Comparison of ENCODE assay signal across 9 cellular contexts in the genomic region with DNA sequence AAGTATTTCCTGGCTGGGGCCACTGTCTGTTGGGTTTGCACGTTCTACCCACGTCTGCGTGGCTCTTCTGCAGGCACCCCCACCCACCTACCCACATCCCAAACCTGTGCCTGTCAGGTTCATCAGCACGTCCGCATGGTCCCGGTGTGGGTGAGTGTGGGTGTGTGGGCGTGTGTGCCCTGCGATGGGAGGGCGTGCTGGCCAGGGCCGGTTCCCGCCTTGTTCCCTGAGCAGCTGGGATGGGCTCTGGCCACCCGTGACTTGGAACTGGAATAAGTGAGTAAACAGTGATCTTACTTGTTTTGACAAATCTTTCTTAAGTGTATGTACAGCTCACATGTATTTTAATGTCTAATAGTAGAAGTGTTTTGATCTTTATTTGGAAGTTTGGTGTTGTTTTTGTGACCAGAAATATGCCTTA. TPM values are rescaled to one million over a fixed set of nuclear protein-coding genes. Genes with fewer than 3 reads are reported as not detected.
DNase-seq lines count a peak whose midpoint lies in the region; ATAC-seq lines count a peak whose summit lies in the region.
"Had no signal": no experiment of that assay in that cellular context is flagged by ENCODE, and none has a peak within 500 bp of the region (broad histone marks: within the 10 kb centered on the region; RNA-seq: fewer than 3 reads in every experiment).

No MANE protein-coding gene starts in this region.

- no peak overlapping the region for H2AK5ac ChIP-seq in neuronal stem cell (ENCODE audit: low read depth, low read length)

- H2BK15ac ChIP-seq in neuronal stem cell (ENCODE audit: low read length) = no peak overlapping the region

- H3K27ac ChIP-seq in neuronal stem cell (replicated peaks; ENCODE audit: low read length) = no peak overlapping the region

- no peak overlapping the region for H4K91ac ChIP-seq in neuronal stem cell (ENCODE audit: low read depth, low read length, poor library complexity)

- ATAC-seq in Right ventricle myocardium inferior (peak; percentile 27), GM18502 (IDR thresholded peaks at IDR 0.05; ENCODE audit: poor library complexity, unreplicated experiment) (no peak), GM18870 (IDR thresholded peaks at IDR 0.05; ENCODE audit: unreplicated experiment) (no peak)

- no peak overlapping the region for H3K4ac ChIP-seq in neuronal stem cell (ENCODE audit: low read length)

- no peaks in the 10 kb centered on the region for H3K9me3 ChIP-seq in neuronal stem cell (replicated peaks in 1 of 2; ENCODE audit: control insufficient read depth in 2 of 2, insufficient read depth in 1 of 2, low read depth in 1 of 2, low read length in 2 of 2)

- DNase-seq in Right ventricle myocardium inferior (ENCODE audit: missing footprints) (no peak), cardiac septum (ENCODE audit: low spot score) (no peak), fibroblast of gingiva (ENCODE audit: low read depth) (peak; percentile 77), neuronal stem cell (ENCODE audit: low spot score) (no peak), medulla oblongata (ENCODE audit: extremely low spot score) (no peak), COR-L47 (lab: John Stamatoyannopoulos, UW) (no peak)
- DNase-seq: activated naive CD4-positive, alpha-beta T cell had no signal

- no peak overlapping the region for H2BK12ac ChIP-seq in neuronal stem cell (ENCODE audit: low read length)

- peaks cover 11% of the 10 kb centered on the region for H3K79me1 ChIP-seq in neuronal stem cell (ENCODE audit: low read depth, low read length)

- intact Hi-C loops in Right ventricle myocardium inferior (cut with DNase I) = no loop called here
- intact Hi-C loops in cardiac septum (cut with DNase I) = no loop called here

- no CpG with 5 or more reads among the region's 12 CpGs for WGBS in neuronal stem cell (ENCODE audit: extremely low coverage in 2 of 2, insufficient read length in 2 of 2, insufficient replicate concordance in 1 of 2), 2 donors

- no peak overlapping the region for H4K8ac ChIP-seq in neuronal stem cell (ENCODE audit: low read depth, low read length)

- no peak overlapping the region for H2BK120ac ChIP-seq in neuronal stem cell (ENCODE audit: low read depth, low read length)

- H3K14ac ChIP-seq in neuronal stem cell (ENCODE audit: low read length) = no peak overlapping the region

- H3K23ac ChIP-seq in neuronal stem cell (ENCODE audit: low read depth, low read length, poor library complexity) = peak overlapping the region; percentile 51

- H3K4me1 ChIP-seq in neuronal stem cell (ENCODE audit: control insufficient read depth in 2 of 2, insufficient read depth in 1 of 2, low read depth in 1 of 2, low read length in 2 of 2) = peaks cover 3 to 8% of the 10 kb centered on the region in 2 donors

- H3K36me3 ChIP-seq in neuronal stem cell (replicated peaks in 1 of 2; ENCODE audit: control insufficient read depth in 2 of 2, insufficient read depth in 2 of 2, low read length in 2 of 2) = peaks cover 2 to 20% of the 10 kb centered on the region in 2 donors

- no peak overlapping the region for H2AFZ ChIP-seq in neuronal stem cell (ENCODE audit: low read length)

- H3K4me2 ChIP-seq in neuronal stem cell (ENCODE audit: insufficient read depth, low read length, poor library complexity, severe bottlenecking) = no peak overlapping the region

- no peaks in the 10 kb centered on the region for H3K27me3 ChIP-seq in neuronal stem cell (ENCODE audit: control insufficient read depth in 3 of 3, insufficient read depth in 3 of 3, low read depth in 1 of 3, low read length in 3 of 3)

- H3K9ac ChIP-seq in neuronal stem cell (ENCODE audit: low read depth, low read length, poor library complexity) = no peak overlapping the region

- no peak overlapping the region for H2BK5ac ChIP-seq in neuronal stem cell (ENCODE audit: low read length)

- no peak overlapping the region for H3K4me3 ChIP-seq in neuronal stem cell (ENCODE audit: low read length in 2 of 2)

- H3K18ac ChIP-seq in neuronal stem cell (ENCODE audit: low read length) = no peak overlapping the region

RNA-seq across cellular contexts. Expression of gene ERGIC1, which starts 20.4 kb away (rescaled TPM):
- total RNA-seq in Right ventricle myocardium inferior (74.8 TPM), cardiac septum (76.9 TPM)
- 73.5 TPM for polyA plus RNA-seq in neuronal stem cell (2013, experiment 1 of 2)
- 73.3 TPM for polyA plus RNA-seq in neuronal stem cell (2013, experiment 2 of 2)
